In the genomic region with DNA sequence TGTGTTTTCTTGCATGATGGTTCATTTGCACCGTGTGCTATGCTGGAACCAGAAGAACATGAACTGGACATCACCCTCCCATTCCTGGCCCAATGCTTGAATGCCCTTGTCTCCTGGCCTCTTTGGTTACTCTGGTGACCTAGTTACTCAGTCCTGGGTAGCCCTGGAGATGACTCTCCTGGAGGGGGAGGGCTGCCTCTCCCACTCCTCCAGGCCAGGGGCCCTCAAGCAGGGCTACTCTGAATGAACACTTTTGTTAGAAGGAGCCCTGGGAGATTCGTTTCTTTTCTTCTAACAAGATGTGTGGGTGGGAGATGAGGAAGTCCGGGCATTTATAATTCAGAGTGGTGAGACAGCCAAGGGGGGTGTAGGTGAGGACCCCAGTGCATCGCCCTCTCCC, we compare ENCODE assay signal across 1 cellular context.
TF ChIP-seq lines count a peak whose summit lies in the region.

No MANE protein-coding gene starts in this region.

TF ChIP-seq in K562, 482 proteins besides CTCF, POLR2A, EP300 and RAD21:
- TF ChIP-seq, protein P1, sequence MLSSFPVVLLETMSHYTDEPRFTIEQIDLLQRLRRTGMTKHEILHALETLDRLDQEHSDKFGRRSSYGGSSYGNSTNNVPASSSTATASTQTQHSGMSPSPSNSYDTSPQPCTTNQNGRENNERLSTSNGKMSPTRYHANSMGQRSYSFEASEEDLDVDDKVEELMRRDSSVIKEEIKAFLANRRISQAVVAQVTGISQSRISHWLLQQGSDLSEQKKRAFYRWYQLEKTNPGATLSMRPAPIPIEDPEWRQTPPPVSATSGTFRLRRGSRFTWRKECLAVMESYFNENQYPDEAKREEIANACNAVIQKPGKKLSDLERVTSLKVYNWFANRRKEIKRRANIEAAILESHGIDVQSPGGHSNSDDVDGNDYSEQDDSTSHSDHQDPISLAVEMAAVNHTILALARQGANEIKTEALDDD (IDR thresholded peaks at IDR 0.05): 0 out of 2 replicates have a peak, but pooled peaks have one; percentile 22
- TF ChIP-seq FOXA1 (IDR thresholded peaks at IDR 0.05; ENCODE audit: borderline replicate concordance): no peak
